Comparison of ENCODE assay signal across 29 cellular contexts in genomic region chr11:38577769-38578168, GRCh38.
DNase-seq lines count a peak whose midpoint lies in the region; ATAC-seq, FAIRE-seq and TF ChIP-seq lines count a peak whose summit lies in the region.
"Had no signal": no experiment of that assay in that cellular context is flagged by ENCODE, and none has a peak within 500 bp of the region (broad histone marks: within the 10 kb centered on the region; RNA-seq: fewer than 3 reads in every experiment).

No MANE protein-coding gene starts in this region.

- H3K36me3 ChIP-seq in K562 (ENCODE audit: control insufficient read depth, insufficient read depth, low read length), result no peaks in the 10 kb centered on the region
- H3K36me3 ChIP-seq: BE2C; BLaER1; BLaER1 treated with 17β-estradiol and CSF1 and Interleukin-3, amounts not matched to agents 10 nM and 100 nM had no signal

- DNase-seq in K562 (ENCODE audit: extremely low read depth in 1 of 4, low spot score in 3 of 4), result no peak
- DNase-seq in NCI-H526 (lab: John Stamatoyannopoulos, UW), result no peak
- DNase-seq: 8988T; ACHN; AML-193; BE2C; C1 segment of cervical spinal cord; Caco-2; Calu3; CD4-positive, alpha-beta memory T cell; CD4-positive, alpha-beta T cell; CD4-positive, CD25-positive, alpha-beta regulatory T cell; CD8-positive, alpha-beta memory T cell; CD8-positive, alpha-beta T cell; COR-L47; DMS 273 treated with DMSO at 0.1 percent for 48 hours; DMS153; DMS53; DMS79; DMS79 treated with DMSO at 0.1 percent for 48 hours; DND-41; EL had no signal

- FAIRE-seq in K562 (lab: Jason Lieb, UNC), result no peak
- FAIRE-seq: A204.1, A549, D721Med had no signal

- POLR2A ChIA-PET in K562 (lab: Yijun Ruan, JAX), result no interaction called here

- no TSS peak for BruUV-seq in K562 (replicated peaks; lab: Mats Ljungman, UMichigan)

- H4K20me1 ChIP-seq in K562 (replicated peaks; ENCODE audit: control insufficient read depth, insufficient read depth, low read length), result no peaks in the 10 kb centered on the region
- H4K20me1 ChIP-seq: BLaER1; BLaER1 treated with 17β-estradiol and CSF1 and Interleukin-3, amounts not matched to agents 10 nM and 100 nM had no signal

- H2AFZ ChIP-seq in K562 (ENCODE audit: low read depth, low read length), result no peak overlapping the region

- in situ Hi-C loops in K562 (cut with MboI), result no loop called here

- no peak overlapping the region for H3K27ac ChIP-seq in K562 (ENCODE audit: extremely low read depth, low read depth, low read length)
- H3K27ac ChIP-seq: 22Rv1; A549; BLaER1; BLaER1 treated with 17β-estradiol and CSF1 and Interleukin-3, amounts not matched to agents 10 nM and 100 nM; C4-2B had no signal

- no peaks in the 10 kb centered on the region for H3K4me1 ChIP-seq in K562 (replicated peaks in 1 of 2; ENCODE audit: control insufficient read depth in 2 of 2, insufficient read depth in 2 of 2, low read length in 2 of 2)
- H3K4me1 ChIP-seq: A549; BE2C; BLaER1; BLaER1 treated with 17β-estradiol and CSF1 and Interleukin-3, amounts not matched to agents 10 nM and 100 nM; Caco-2 had no signal

- H3K79me2 ChIP-seq in K562 (ENCODE audit: control insufficient read depth, insufficient read depth, low read length), result no peaks in the 10 kb centered on the region

- no peak for ATAC-seq in K562
- ATAC-seq: A549; CD8-positive, alpha-beta T cell had no signal

- CTCF ChIA-PET in K562 (lab: Yijun Ruan, JAX; ENCODE audit: low intra/inter-chr PET ratio), result no interaction called here

- no peak overlapping the region for H3K4me3 ChIP-seq in K562
- H3K4me3 ChIP-seq: A549; BLaER1; BLaER1 treated with 17β-estradiol and CSF1 and Interleukin-3, amounts not matched to agents 10 nM and 100 nM had no signal

- TF ChIP-seq POLR2A in K562 (conservative IDR thresholded peaks at IDR 0.05), result no peak

- H3K9me1 ChIP-seq in K562 (ENCODE audit: control insufficient read depth, insufficient read depth, low read length), result no peaks in the 10 kb centered on the region

- no peak overlapping the region for H3K9ac ChIP-seq in K562 (ENCODE audit: insufficient read depth in 1 of 2, low read depth in 2 of 2, low read length in 2 of 2)
- H3K9ac ChIP-seq: BLaER1; BLaER1 treated with 17β-estradiol and CSF1 and Interleukin-3, amounts not matched to agents 10 nM and 100 nM had no signal

- TF ChIP-seq RAD21 in K562 (CRISPR knock-in tag; conservative IDR thresholded peaks at IDR 0.05 in 1 of 2, IDR thresholded peaks at IDR 0.05 in 1 of 2), result no peak

- intact Hi-C loops in K562 (cut with micrococcal nuclease), result no loop called here

- no peaks in the 10 kb centered on the region for H3K27me3 ChIP-seq in K562 (ENCODE audit: control insufficient read depth in 2 of 2, insufficient read depth in 2 of 2, low read length in 2 of 2)
- H3K27me3 ChIP-seq: BE2C; BLaER1; BLaER1 treated with 17β-estradiol and CSF1 and Interleukin-3, amounts not matched to agents 10 nM and 100 nM had no signal

- peaks cover 5% of the 10 kb centered on the region for H3K9me3 ChIP-seq in K562 (replicated peaks; ENCODE audit: control insufficient read depth, insufficient read depth, low read depth, low read length)
- H3K9me3 ChIP-seq: BE2C, Caco-2 had no signal

- TF ChIP-seq EP300 in K562 (IDR thresholded peaks at IDR 0.05; ENCODE audit: low read length), result no peak

- H3K4me2 ChIP-seq in K562 (ENCODE audit: insufficient read depth, low read length), result no peak overlapping the region
- H3K4me2 ChIP-seq: A549; BLaER1; BLaER1 treated with 17β-estradiol and CSF1 and Interleukin-3, amounts not matched to agents 10 nM and 100 nM had no signal

- no peak for TF ChIP-seq CTCF in K562 (IDR thresholded peaks at IDR 0.05 in 2 of 3, conservative IDR thresholded peaks at IDR 0.05 in 1 of 3; ENCODE audit: insufficient read depth in 2 of 3, low read depth in 1 of 3, low read length in 3 of 3)

TF ChIP-seq in K562, 482 proteins besides CTCF, POLR2A, EP300 and RAD21:
- peak in 1 of 2 experiments; percentile 59; a peak in 1 of 3 replicates for TF ChIP-seq CBX3 (IDR thresholded peaks at IDR 0.05; ENCODE audit: borderline replicate concordance in 1 of 2, low read length in 2 of 2)
- no peak for TF ChIP-seq SRSF7 (optimal IDR thresholded peaks at IDR 0.05; ENCODE audit: low read depth, low read length)
- TF ChIP-seq ZNF707 (CRISPR knock-in tag; conservative IDR thresholded peaks at IDR 0.05), result peak; percentile 95
